Comparison of ENCODE assay signal across 13 cellular contexts in the genomic region with DNA sequence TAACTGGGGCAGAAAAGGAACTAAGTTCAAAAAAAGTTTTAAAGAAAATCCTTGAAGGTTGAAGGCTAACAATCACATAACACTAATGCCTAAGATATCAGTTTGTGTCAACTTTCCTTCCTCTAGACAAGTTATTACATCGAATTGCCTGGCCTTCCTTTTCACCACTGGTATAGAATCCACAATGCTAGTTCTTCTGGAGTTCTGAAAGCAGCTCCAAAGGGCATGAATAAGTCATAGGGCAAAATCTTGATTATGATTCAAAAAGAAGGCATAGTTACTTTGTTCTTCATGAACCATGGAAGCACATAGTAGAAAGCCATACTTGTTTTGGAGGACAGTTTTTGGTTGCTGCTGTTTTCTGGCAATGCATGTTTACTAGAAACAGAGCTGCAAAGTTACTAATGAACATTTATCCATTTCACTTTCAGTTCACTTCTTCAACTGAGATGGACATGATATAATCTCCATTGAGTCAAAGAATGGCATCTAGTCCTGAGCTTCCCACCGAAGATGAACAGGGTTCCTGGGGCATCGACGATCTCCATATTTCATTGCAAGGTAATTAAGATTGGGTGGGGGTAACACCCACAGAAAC. TPM values are rescaled to one million over a fixed set of nuclear protein-coding genes. Genes with fewer than 3 reads are reported as not detected.
DNase-seq lines count a peak whose midpoint lies in the region; ATAC-seq, FAIRE-seq and TF ChIP-seq lines count a peak whose summit lies in the region.
"Had no signal": no experiment of that assay in that cellular context is flagged by ENCODE, and none has a peak within 500 bp of the region (broad histone marks: within the 10 kb centered on the region; RNA-seq: fewer than 3 reads in every experiment).

No MANE protein-coding gene starts in this region.

- no peak for DNase-seq in heart left ventricle
- DNase-seq in left ventricle myocardium superior = no peak
- no peak for DNase-seq in adrenal gland
- no peak for DNase-seq in memory B cell (ENCODE audit: low spot score in 2 of 2)
- DNase-seq in urothelium cell line (ENCODE audit: low spot score) = no peak
- no peak for DNase-seq in hepatic stellate cell (ENCODE audit: low spot score)
- DNase-seq: AML-193; naive B cell; NCI-H2081; RPMI8226; stimulated activated CD4-positive, alpha-beta T cell treated with anti-CD3 and anti-CD28 coated beads, Interleukin-4, amount 100 ng/mL, for 1 hour had no signal

- no peak for TF ChIP-seq POLR2A in heart left ventricle (IDR thresholded peaks at IDR 0.05)
- TF ChIP-seq POLR2A in adrenal gland (IDR thresholded peaks at IDR 0.05) = peak in 1 of 2 donors; percentile 18

- H3K36me3 ChIP-seq in heart left ventricle (peaks cover 0 to 11% (median 0%) of the 10 kb centered on the region in 9 donors), adrenal gland (replicated peaks in 1 of 2) (no peaks in the 10 kb centered on the region)

- intact Hi-C loops in heart left ventricle (cut with DNase I) (no loop called here), left ventricle myocardium superior (cut with micrococcal nuclease) (no loop called here), adrenal gland (cut with DNase I) (no loop called here)

- H3K4me3 ChIP-seq in heart left ventricle (peak overlapping the region in 7 of 12 donors; percentile 0 to 30 (median 23)), adrenal gland (peak overlapping the region in 1 of 4 donors; percentile 46)

- no peak for TF ChIP-seq CTCF in heart left ventricle (IDR thresholded peaks at IDR 0.05)
- no peak for TF ChIP-seq CTCF in adrenal gland (IDR thresholded peaks at IDR 0.05)

- H3K4me1 ChIP-seq in heart left ventricle = peaks cover 0 to 31% (median 14%) of the 10 kb centered on the region in 12 donors
- H3K4me1 ChIP-seq in adrenal gland (replicated peaks in 1 of 2) = peaks cover 2 to 33% of the 10 kb centered on the region in 2 donors

- no peak overlapping the region for H3K27ac Mint-ChIP-seq in memory B cell

- peak overlapping the region; percentile 49 for H3K4me3 Mint-ChIP-seq in memory B cell

- H3K27me3 Mint-ChIP-seq in memory B cell = no peaks in the 10 kb centered on the region
- H3K27me3 Mint-ChIP-seq: naive B cell had no signal

- H3K4me1 Mint-ChIP-seq in memory B cell = peaks cover 9% of the 10 kb centered on the region

- ATAC-seq in heart left ventricle = no peak
- ATAC-seq in left ventricle myocardium superior = no peak
- ATAC-seq in memory B cell (ENCODE audit: low read depth) = no peak
- ATAC-seq in GM19397 (IDR thresholded peaks at IDR 0.05; ENCODE audit: unreplicated experiment) = no peak
- ATAC-seq in GM19395 (IDR thresholded peaks at IDR 0.05; ENCODE audit: unreplicated experiment) = no peak

- peak overlapping the region in 3 of 12 donors; percentile 7 to 57 (median 25) for H3K27ac ChIP-seq in heart left ventricle
- peak overlapping the region in 4 of 5 donors; percentile 1 to 60 (median 38) for H3K27ac ChIP-seq in adrenal gland

- H3K36me3 Mint-ChIP-seq in memory B cell = peaks cover 9% of the 10 kb centered on the region

- peaks cover 0 to 8% (median 0%) of the 10 kb centered on the region in 9 donors for H3K27me3 ChIP-seq in heart left ventricle
- H3K27me3 ChIP-seq in adrenal gland = no peaks in the 10 kb centered on the region

- WGBS in heart left ventricle, 4 donors = 74 to 83% (median 79%) methylated on average over 4 of the region's 4 CpGs
- 46 to 68% (median 53%) methylated on average over 4 of the region's 4 CpGs for WGBS in adrenal gland, 4 donors

- no peaks in the 10 kb centered on the region for H3K9me3 Mint-ChIP-seq in memory B cell
- H3K9me3 Mint-ChIP-seq: naive B cell had no signal

- H3K9me3 ChIP-seq in heart left ventricle = peaks cover 0 to 14% (median 0%) of the 10 kb centered on the region in 12 donors
- no peaks in the 10 kb centered on the region for H3K9me3 ChIP-seq in adrenal gland (replicated peaks in 1 of 3)

- FAIRE-seq in urothelium cell line (lab: Jason Lieb, UNC) = peak; percentile 75

RNA-seq across cellular contexts. Expression of gene SYNE2, which starts 56.0 kb away (rescaled TPM):
- 100 to 1,000 TPM in 8 of 9 donors, 10 to 100 TPM in 1; 83.2 to 255 (median 111) TPM for total RNA-seq in heart left ventricle
- polyA plus RNA-seq in heart left ventricle = 100 to 1,000 TPM in 1 of 2 donors, 10 to 100 TPM in 1; 58.2 to 148 TPM
- total RNA-seq in left ventricle myocardium superior = 259 TPM
- 100 to 1,000 TPM in 1 of 8 donors, 10 to 100 TPM in 7; 21.4 to 140 (median 63.9) TPM for total RNA-seq in adrenal gland
- polyA plus RNA-seq in adrenal gland = 10 to 100 TPM; 22.0 to 37.5 (median 26.9) TPM
